9 cellular contexts compared by ENCODE assay signal in genomic region chr7:118245267-118246040, GRCh38. TPM values are rescaled to one million over a fixed set of nuclear protein-coding genes. Genes with fewer than 3 reads are reported as not detected.
DNase-seq lines count a peak whose midpoint lies in the region; ATAC-seq and TF ChIP-seq lines count a peak whose summit lies in the region.
"Had no signal": no experiment of that assay in that cellular context is flagged by ENCODE, and none has a peak within 500 bp of the region (broad histone marks: within the 10 kb centered on the region; RNA-seq: fewer than 3 reads in every experiment).

No MANE protein-coding gene starts in this region.

- DNase-seq in GM23248 (peak; percentile 0), fibroblast of peridontal ligament (ENCODE audit: extremely low read depth) (peak; percentile 8), activated gamma-delta T cell (lab: John Stamatoyannopoulos, UW) (no peak), NCI-H2171 (lab: John Stamatoyannopoulos, UW) (no peak), right atrium auricular region (ENCODE audit: low spot score) (no peak)
- DNase-seq in stimulated activated CD8-positive, alpha-beta memory T cell treated with anti-CD3 and anti-CD28 coated beads, Interleukin-4, amount 100 ng/mL, for 48 hours = no peak
- DNase-seq: naive B cell had no signal

- H2AFZ ChIP-seq in GM23248 = no peak overlapping the region

- no peaks in the 10 kb centered on the region for H4K20me1 ChIP-seq in GM23248 (ENCODE audit: insufficient read depth)

- no peaks in the 10 kb centered on the region for H3K9me3 ChIP-seq in GM23248 (ENCODE audit: low read depth)
- no peaks in the 10 kb centered on the region for H3K9me3 ChIP-seq in right atrium auricular region

- in situ Hi-C loops in GM23248 (cut with MboI) = no loop called here

- H3K27me3 ChIP-seq in GM23248 (replicated peaks; ENCODE audit: insufficient read depth) (no peaks in the 10 kb centered on the region), right atrium auricular region (no peaks in the 10 kb centered on the region)

- H3K36me3 ChIP-seq in GM23248 (ENCODE audit: low read depth) (no peaks in the 10 kb centered on the region), right atrium auricular region (no peaks in the 10 kb centered on the region)

- no peak overlapping the region for H3K4me2 ChIP-seq in GM23248 (ENCODE audit: unreplicated experiment)

- H3K4me1 ChIP-seq in GM23248 (ENCODE audit: insufficient read depth) = no peaks in the 10 kb centered on the region
- no peaks in the 10 kb centered on the region for H3K4me1 ChIP-seq in right atrium auricular region

- H3F3A ChIP-seq in GM23248 (ENCODE audit: insufficient read depth) = no peaks in the 10 kb centered on the region

- H3K27ac ChIP-seq in GM23248 = no peak overlapping the region
- no peak overlapping the region for H3K27ac ChIP-seq in right atrium auricular region

- no peaks in the 10 kb centered on the region for H3K9me2 ChIP-seq in GM23248 (ENCODE audit: insufficient read depth)

- H3K79me2 ChIP-seq in GM23248 (ENCODE audit: insufficient read depth) = no peaks in the 10 kb centered on the region

- TF ChIP-seq CTCF in right atrium auricular region (IDR thresholded peaks at IDR 0.05) = no peak

- WGBS in GM23248 (ENCODE audit: low coverage in 1 of 2, low lambda C conversion rate in 2 of 2, missing lambda C conversion rate in 2 of 2), 2 experiments = 8 to 22% methylated on average over 2 of the region's 2 CpGs

- H3K9ac ChIP-seq in GM23248 = no peak overlapping the region

- H3K4me3 ChIP-seq in GM23248 (no peak overlapping the region), right atrium auricular region (no peak overlapping the region)

- ATAC-seq in GM18868 (IDR thresholded peaks at IDR 0.05; ENCODE audit: unreplicated experiment) (peak; percentile 89), HG03442 (IDR thresholded peaks at IDR 0.05; ENCODE audit: unreplicated experiment) (peak; percentile 83)

RNA-seq across cellular contexts. Expression of gene ANKRD7, which starts 20.9 kb away (rescaled TPM):
- total RNA-seq in GM23248 (2014; rRNA removed; shearing (Covaris generic)) = 0.25 TPM in 1 of 2 replicates, not detected in the other
- 1.3 and 1.6 TPM in 2 replicates for polyA plus RNA-seq in GM23248 (2016; fragmentation: Nextera tagmentation; extraction: Ambion mirVana)
- total RNA-seq in right atrium auricular region = 1 to 10 TPM in 1 of 2 donors, under 1 TPM in 1; 0.79 to 1.1 TPM

Comparison
In these comparisons a context has a peak if more than half of its experiments do, and no peak if none do; other contexts are left out.
1. DNase-seq: peak in GM23248 (single experiment) and fibroblast of peridontal ligament (single experiment); none in activated gamma-delta T cell (single experiment), NCI-H2171 (single experiment), right atrium auricular region (single experiment) and stimulated activated CD8-positive, alpha-beta memory T cell treated with anti-CD3 and anti-CD28 coated beads, Interleukin-4, amount 100 ng/mL, for 48 hours (single experiment).